Comparison of ENCODE assay signal across 1 cellular context in genomic region chr5:139293504-139294371, GRCh38.
TF ChIP-seq lines count a peak whose summit lies in the region.

MATR3 (plus strand) TSS chr5:139293740; CDS start chr5:139307416, 13,676 bp downstream.

TF ChIP-seq in K562, 482 proteins besides CTCF, POLR2A, EP300 and RAD21 (continued from another document and continues in another):
- TF ChIP-seq MITF (IDR thresholded peaks at IDR 0.05) (no peak), MLX (CRISPR knock-in tag; conservative IDR thresholded peaks at IDR 0.05) (no peak), HNRNPLL (IDR thresholded peaks at IDR 0.05; ENCODE audit: low read depth, low read length, poor library complexity, severe bottlenecking) (peak; percentile 53), ZNF512 (tag; IDR thresholded peaks at IDR 0.05) (no peak), XRCC4 (IDR thresholded peaks at IDR 0.05; ENCODE audit: extremely low read depth, insufficient read depth, insufficient read length) (no peak), SETDB1 (IDR thresholded peaks at IDR 0.05; ENCODE audit: low read length) (no peak), TBL1XR1 (IDR thresholded peaks at IDR 0.05; ENCODE audit: low read length in 2 of 2) (peak in 1 of 2 experiments; percentile 52; a peak in 1 of 4 replicates), TGIF2 (CRISPR knock-in tag; IDR thresholded peaks at IDR 0.05) (no peak), NKRF (IDR thresholded peaks at IDR 0.05; ENCODE audit: borderline replicate concordance) (peak; percentile 60; the same call in 1 of the 2 replicates), FOXJ2 (tag; IDR thresholded peaks at IDR 0.05) (peak; percentile 80), FOXK1 (CRISPR knock-in tag; IDR thresholded peaks at IDR 0.05; ENCODE audit: borderline replicate concordance) (peak; percentile 71; the same call in 1 of the 2 replicates), GTF2B (IDR thresholded peaks at IDR 0.05; ENCODE audit: extremely low read depth, insufficient read length) (peak; percentile 67), HMG20A (CRISPR knock-in tag; conservative IDR thresholded peaks at IDR 0.05) (no peak), CHD4 (IDR thresholded peaks at IDR 0.05; ENCODE audit: insufficient read depth, insufficient replicate concordance, low read depth, low read length, poor library complexity, severe bottlenecking) (no peak), NBN (IDR thresholded peaks at IDR 0.05; ENCODE audit: low read depth) (no peak; the same call in 1 of the 2 replicates), POLR3G (IDR thresholded peaks at IDR 0.05; ENCODE audit: extremely low read depth, insufficient read length, insufficient replicate concordance) (no peak), ETV5 (CRISPR knock-in tag; IDR thresholded peaks at IDR 0.05; ENCODE audit: low read depth) (0 out of 2 replicates have a peak, but pooled peaks have one; percentile 15), PHF8 (IDR thresholded peaks at IDR 0.05; ENCODE audit: borderline replicate concordance, low read length) (peak; percentile 96), PTRF (tag; IDR thresholded peaks at IDR 0.05) (no peak), BRD4 (IDR thresholded peaks at IDR 0.05) (peak; percentile 95), ZNF584 (CRISPR knock-in tag; IDR thresholded peaks at IDR 0.05; ENCODE audit: low read depth) (0 out of 2 replicates have a peak, but pooled peaks have one; percentile 22), CBFA2T3 (IDR thresholded peaks at IDR 0.05) (no peak), PURB (CRISPR knock-in tag; IDR thresholded peaks at IDR 0.05; ENCODE audit: low read depth) (no peak), HMGN3 (IDR thresholded peaks at IDR 0.05; ENCODE audit: borderline replicate concordance, extremely low read depth, insufficient read length, low read depth, low read length) (peak; percentile 86), SP2 (IDR thresholded peaks at IDR 0.05; ENCODE audit: extremely low read depth, low read depth, low read length, poor library complexity, severe bottlenecking) (no peak), LCOR (CRISPR knock-in tag; IDR thresholded peaks at IDR 0.05) (peak; percentile 71), CUX1 (CRISPR knock-in tag; IDR thresholded peaks at IDR 0.05) (0 out of 2 replicates have a peak, but pooled peaks have one; percentile 5), ZNF75A (CRISPR knock-in tag; IDR thresholded peaks at IDR 0.05) (no peak), ZNF280B (CRISPR knock-in tag; IDR thresholded peaks at IDR 0.05) (no peak), ZNF511 (CRISPR knock-in tag; IDR thresholded peaks at IDR 0.05) (peak; percentile 53), KLF1 (tag; IDR thresholded peaks at IDR 0.05) (no peak), DIDO1 (tag; IDR thresholded peaks at IDR 0.05; ENCODE audit: low read depth) (no peak), RBM17 (IDR thresholded peaks at IDR 0.05; ENCODE audit: borderline replicate concordance, low read depth, low read length) (no peak), KDM1A (IDR thresholded peaks at IDR 0.05) (no peak), PTBP1 (IDR thresholded peaks at IDR 0.05; ENCODE audit: low read depth, low read length) (peak; percentile 65; the same call in 1 of the 2 replicates), NCOA2 (IDR thresholded peaks at IDR 0.05; ENCODE audit: partially characterized antibody in 2 of 2) (no peak), HMBOX1 (IDR thresholded peaks at IDR 0.05) (peak; percentile 33; the same call in 1 of the 2 replicates), HDAC3 (IDR thresholded peaks at IDR 0.05; ENCODE audit: borderline replicate concordance, partially characterized antibody) (no peak), ARID3A (IDR thresholded peaks at IDR 0.05; ENCODE audit: borderline replicate concordance, low read depth, low read length) (peak; percentile 3; the same call in 1 of the 2 replicates), ZNF766 (CRISPR knock-in tag; conservative IDR thresholded peaks at IDR 0.05) (no peak), ZSCAN32 (CRISPR knock-in tag; IDR thresholded peaks at IDR 0.05) (no peak), DNMT1 (IDR thresholded peaks at IDR 0.05) (no peak), DACH1 (IDR thresholded peaks at IDR 0.05; ENCODE audit: partially characterized antibody) (no peak), ZNF280A (IDR thresholded peaks at IDR 0.05; ENCODE audit: low read depth, partially characterized antibody) (no peak), CBFB (CRISPR knock-in tag; IDR thresholded peaks at IDR 0.05) (no peak), NFE2L1 (tag; IDR thresholded peaks at IDR 0.05; ENCODE audit: borderline replicate concordance, low read depth) (no peak), RNF2 (IDR thresholded peaks at IDR 0.05) (0 out of 2 replicates have a peak, but pooled peaks have one; percentile 3)
